In the genomic region with DNA sequence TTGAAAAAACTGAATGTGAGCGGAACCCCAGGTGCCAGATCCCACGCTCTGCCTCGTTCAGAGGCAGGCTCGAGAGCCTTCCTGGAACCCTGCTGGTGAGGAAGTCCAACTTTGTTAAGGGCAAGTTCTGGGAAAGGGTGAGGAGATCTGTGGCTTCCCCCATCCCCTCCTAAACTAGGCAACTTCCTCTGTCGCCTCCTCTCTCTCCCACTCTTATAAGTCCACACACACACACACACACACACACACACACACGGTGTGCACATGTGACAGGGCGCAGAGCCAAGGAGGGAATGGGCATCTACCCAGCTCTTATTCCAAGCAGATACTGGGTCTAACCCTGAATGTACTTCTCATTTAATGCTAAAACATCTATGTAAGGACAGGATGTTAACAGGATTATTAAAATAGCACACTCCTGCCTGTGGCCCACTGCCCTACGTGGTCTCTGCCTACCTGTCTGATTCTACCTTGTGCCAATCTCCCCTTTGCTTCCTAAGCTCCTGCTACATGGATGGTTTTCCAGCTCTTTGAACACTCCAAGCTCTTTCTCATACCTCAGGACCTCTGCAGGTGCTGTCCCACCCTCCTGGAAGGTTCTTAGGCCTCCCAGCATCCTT, we compare ENCODE assay signal across 1 cellular context.
TF ChIP-seq lines count a peak whose summit lies in the region.

No MANE protein-coding gene starts in this region.

TF ChIP-seq in SK-N-SH treated with all-trans-retinoic acid at 6 μM for 48 hours, 23 proteins besides CTCF, POLR2A, EP300 and RAD21 (continued from another document):
- no peak for TF ChIP-seq TSHZ2 (CRISPR knock-in tag; IDR thresholded peaks at IDR 0.05)
- no peak for TF ChIP-seq ZNF565 (CRISPR knock-in tag; conservative IDR thresholded peaks at IDR 0.05; ENCODE audit: low read depth)
- no peak for TF ChIP-seq SNAI2 (CRISPR knock-in tag; IDR thresholded peaks at IDR 0.05)
- no peak for TF ChIP-seq TOX (CRISPR knock-in tag; IDR thresholded peaks at IDR 0.05; ENCODE audit: borderline replicate concordance)
- no peak for TF ChIP-seq ZNF70 (CRISPR knock-in tag; IDR thresholded peaks at IDR 0.05)
- no peak for TF ChIP-seq ISL1 (CRISPR knock-in tag; IDR thresholded peaks at IDR 0.05)
- TF ChIP-seq POU6F1 (CRISPR knock-in tag; IDR thresholded peaks at IDR 0.05; ENCODE audit: borderline replicate concordance, low read depth): no peak
- TF ChIP-seq ZNF8 (CRISPR knock-in tag; IDR thresholded peaks at IDR 0.05): no peak
- no peak for TF ChIP-seq OSR1 (CRISPR knock-in tag; IDR thresholded peaks at IDR 0.05)
- TF ChIP-seq ZFP30 (CRISPR knock-in tag; IDR thresholded peaks at IDR 0.05): no peak
